19 cellular contexts compared by ENCODE assay signal in genomic region chr2:45709137-45709536, GRCh38.
"Had no signal": no experiment of that assay in that cellular context is flagged by ENCODE, and none has a peak within 500 bp of the region (broad histone marks: within the 10 kb centered on the region; RNA-seq: fewer than 3 reads in every experiment).

No MANE protein-coding gene starts in this region.

- H3K27ac ChIP-seq: brain microvascular endothelial cell, esophagus squamous epithelium, ovary had no signal

- H3K9me3 ChIP-seq: esophagus squamous epithelium, mucosa of descending colon, ovary had no signal

- DNase-seq: activated CD4-positive, alpha-beta T cell treated with anti-CD3 and anti-CD28 coated beads, Interleukin-2, amount 10 ng/mL, durations not matched to agents 7 days and 5 days; activated CD8-positive, alpha-beta T cell treated with anti-CD3 and anti-CD28 coated beads, Interleukin-2, amount 10 ng/mL, durations not matched to agents 7 days and 5 days; activated naive CD4-positive, alpha-beta T cell treated with Interleukin-2 at 50 U/mL for 16 hours; activated naive CD8-positive, alpha-beta T cell treated with anti-CD3 and anti-CD28 coated beads, Interleukin-2, amount 10 ng/mL, durations not matched to agents 7 days and 5 days; activated T-cell treated with anti-CD3 and anti-CD28 coated beads, Interleukin-2, amount 50 U/mL, for 24 hours; anterior cingulate cortex; brain microvascular endothelial cell; effector CD8-positive, alpha-beta T cell; esophagus squamous epithelium; glutamatergic neuron; kidney; mesenchymal stem cell; mucosa of descending colon; naive thymus-derived CD4-positive, alpha-beta T cell; ovary; stimulated activated naive CD4-positive, alpha-beta T cell; T1000 had no signal

- H3K36me3 ChIP-seq: brain microvascular endothelial cell, ovary had no signal

- H3K27me3 Mint-ChIP-seq: activated CD4-positive, alpha-beta T cell treated with anti-CD3 and anti-CD28 coated beads, Interleukin-2, amount 10 ng/mL, durations not matched to agents 7 days and 5 days; activated naive CD8-positive, alpha-beta T cell treated with anti-CD3 and anti-CD28 coated beads, Interleukin-2, amount 10 ng/mL, durations not matched to agents 7 days and 5 days; activated T-cell treated with anti-CD3 and anti-CD28 coated beads, Interleukin-2, amount 50 U/mL, for 24 hours; central memory CD8-positive, alpha-beta T cell; naive thymus-derived CD4-positive, alpha-beta T cell had no signal

- H3K4me3 Mint-ChIP-seq: activated CD4-positive, alpha-beta T cell treated with anti-CD3 and anti-CD28 coated beads, Interleukin-2, amount 10 ng/mL, durations not matched to agents 7 days and 5 days; activated CD8-positive, alpha-beta T cell treated with anti-CD3 and anti-CD28 coated beads, Interleukin-2, amount 10 ng/mL, durations not matched to agents 7 days and 5 days; activated naive CD8-positive, alpha-beta T cell treated with anti-CD3 and anti-CD28 coated beads, Interleukin-2, amount 10 ng/mL, durations not matched to agents 7 days and 5 days; activated T-cell treated with anti-CD3 and anti-CD28 coated beads, Interleukin-2, amount 50 U/mL, for 24 hours; central memory CD8-positive, alpha-beta T cell; naive thymus-derived CD4-positive, alpha-beta T cell had no signal

- H3K27ac Mint-ChIP-seq: activated CD4-positive, alpha-beta T cell treated with anti-CD3 and anti-CD28 coated beads, Interleukin-2, amount 10 ng/mL, durations not matched to agents 7 days and 5 days; activated CD8-positive, alpha-beta T cell treated with anti-CD3 and anti-CD28 coated beads, Interleukin-2, amount 10 ng/mL, durations not matched to agents 7 days and 5 days; activated naive CD8-positive, alpha-beta T cell treated with anti-CD3 and anti-CD28 coated beads, Interleukin-2, amount 10 ng/mL, durations not matched to agents 7 days and 5 days; activated T-cell treated with anti-CD3 and anti-CD28 coated beads, Interleukin-2, amount 50 U/mL, for 24 hours; activated T-helper 2 cell treated with anti-CD3 and anti-CD28 coated beads, Interferon-gamma antibody, Interleukin-2, Interleukin-4, amounts not matched to agents 10 μg/mL and 5 μg/mL and 100 μg/mL, durations not matched to agents 14 hours and 24 hours and 36 hours; naive thymus-derived CD4-positive, alpha-beta T cell had no signal

- H3K4me3 ChIP-seq: esophagus squamous epithelium, mucosa of descending colon, ovary had no signal

- H3K9me3 Mint-ChIP-seq: activated T-helper 2 cell treated with anti-CD3 and anti-CD28 coated beads, Interferon-gamma antibody, Interleukin-2, Interleukin-4, amounts not matched to agents 10 μg/mL and 5 μg/mL and 100 μg/mL, durations not matched to agents 14 hours and 24 hours and 36 hours; central memory CD8-positive, alpha-beta T cell had no signal

- ATAC-seq: activated CD8-positive, alpha-beta T cell treated with anti-CD3 and anti-CD28 coated beads, Interleukin-2, amount 10 ng/mL, durations not matched to agents 7 days and 5 days; mucosa of descending colon; naive thymus-derived CD4-positive, alpha-beta T cell had no signal

- H3K4me1 Mint-ChIP-seq: activated CD4-positive, alpha-beta T cell treated with anti-CD3 and anti-CD28 coated beads, Interleukin-2, amount 10 ng/mL, durations not matched to agents 7 days and 5 days had no signal

- H3K27me3 ChIP-seq: brain microvascular endothelial cell, esophagus squamous epithelium, ovary had no signal

- FAIRE-seq: kidney had no signal
